Comparison of ENCODE assay signal across 17 cellular contexts in the genomic region with DNA sequence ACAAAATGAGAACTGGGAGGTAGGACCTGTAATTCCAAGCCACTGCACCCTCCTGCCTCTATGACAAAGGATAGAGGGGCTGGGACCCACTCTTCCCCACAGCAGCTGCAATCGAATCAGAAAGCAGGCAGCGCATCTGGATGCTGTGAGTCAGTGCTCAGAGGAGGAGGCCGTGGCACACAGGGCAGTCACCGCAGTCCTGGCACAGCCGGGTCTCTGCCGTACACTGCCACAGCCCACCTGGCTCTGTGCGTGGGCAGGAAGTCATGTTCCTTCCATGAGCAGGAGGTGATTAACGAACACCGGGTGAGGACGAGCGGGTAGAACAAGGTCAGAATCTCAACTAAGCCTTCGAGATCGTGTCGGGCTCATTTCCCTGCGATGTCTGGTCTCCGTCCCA. TPM values are rescaled to one million over a fixed set of nuclear protein-coding genes. Genes with fewer than 3 reads are reported as not detected.
DNase-seq lines count a peak whose midpoint lies in the region; ATAC-seq, FAIRE-seq and TF ChIP-seq lines count a peak whose summit lies in the region.
"Had no signal": no experiment of that assay in that cellular context is flagged by ENCODE, and none has a peak within 500 bp of the region (broad histone marks: within the 10 kb centered on the region; RNA-seq: fewer than 3 reads in every experiment).

No MANE protein-coding gene starts in this region.

- H3K27ac Mint-ChIP-seq in osteocyte (ENCODE audit: unreplicated experiment) = no peak overlapping the region

- H3K23ac ChIP-seq in H1 (ENCODE audit: insufficient read length) = no peak overlapping the region

- no peak overlapping the region for H3K9ac ChIP-seq in H1 (replicated peaks in 1 of 4; ENCODE audit: extremely low read depth in 1 of 4, low read depth in 3 of 4, low read length in 3 of 4)

- no peak overlapping the region for H2BK120ac ChIP-seq in H1 (replicated peaks; ENCODE audit: low read depth, low read length)

- no peak for TF ChIP-seq EP300 in H1 (IDR thresholded peaks at IDR 0.05; ENCODE audit: borderline replicate concordance in 1 of 2, low read depth in 2 of 2, low read length in 2 of 2)

- no peak for TF ChIP-seq RAD21 in H1 (IDR thresholded peaks at IDR 0.05 in 1 of 2, conservative IDR thresholded peaks at IDR 0.05 in 1 of 2; ENCODE audit: low read depth in 2 of 2, low read length in 2 of 2)

- H3K18ac ChIP-seq in H1 (ENCODE audit: extremely low read depth, low read length) = no peak overlapping the region; the same call in 1 of the 2 replicates

- H3K79me2 ChIP-seq in H1 (ENCODE audit: control insufficient read depth in 1 of 2, insufficient read depth in 2 of 2, low read length in 2 of 2) (no peaks in the 10 kb centered on the region), osteoblast (ENCODE audit: insufficient read depth, low read length) (no peaks in the 10 kb centered on the region)

- H3K79me1 ChIP-seq in H1 (ENCODE audit: low read depth, low read length) = no peaks in the 10 kb centered on the region

- 89% methylated on average over 16 of the region's 16 CpGs; no CpG with 5 or more reads in 1 of the 2 experiments for WGBS in H1 (ENCODE audit: extremely low coverage in 1 of 2, insufficient coverage in 1 of 2, insufficient read length in 1 of 2, insufficient replicate concordance in 2 of 2, low coverage in 1 of 2, low lambda C conversion rate in 2 of 2, missing lambda C conversion rate in 1 of 2), 2 experiments

- no peaks in the 10 kb centered on the region for H3K27me3 Mint-ChIP-seq in osteocyte (ENCODE audit: unreplicated experiment)

- H3K56ac ChIP-seq in H1 (replicated peaks; ENCODE audit: insufficient read length, low read depth, low read length) = no peak overlapping the region

- in situ Hi-C loops in Panc1 (cut with HindIII; ENCODE audit: low pct_unique_long_range_greater_than_20kb, low sequenced_read_pairs) = no loop called here

- H3K4me3 Mint-ChIP-seq in osteocyte (ENCODE audit: unreplicated experiment) = no peak overlapping the region

- no TSS peak for BruUV-seq in Panc1 (replicated peaks; lab: Mats Ljungman, UMichigan)

- no peaks in the 10 kb centered on the region for H3K9me3 Mint-ChIP-seq in osteocyte (ENCODE audit: unreplicated experiment)

- peaks cover 24% of the 10 kb centered on the region for H3K4me1 Mint-ChIP-seq in osteocyte (ENCODE audit: unreplicated experiment)

- H3K36me3 Mint-ChIP-seq in osteocyte (ENCODE audit: unreplicated experiment) = no peaks in the 10 kb centered on the region

- FAIRE-seq in H1 (lab: Jason Lieb, UNC) = no peak
- FAIRE-seq: G401.6 had no signal

- H3K27me3 ChIP-seq in Panc1 (ENCODE audit: control insufficient read depth, insufficient read depth, low read length) (no peaks in the 10 kb centered on the region), H1 (replicated peaks in 1 of 4; ENCODE audit: control insufficient read depth in 3 of 4, extremely low read depth in 1 of 4, insufficient read depth in 3 of 4, low read length in 3 of 4) (no peaks in the 10 kb centered on the region; a peak in 1 of 7 replicates), osteoblast (ENCODE audit: insufficient read depth, low read length) (peaks cover 17% of the 10 kb centered on the region)
- H3K27me3 ChIP-seq: SJCRH30 had no signal

- DNase-seq in Daoy (ENCODE audit: low read depth) (peak; percentile 61), Panc1 (ENCODE audit: low read depth, low spot score) (no peak), H1 (ENCODE audit: low read depth in 1 of 2, low spot score in 2 of 2) (no peak), osteoblast (ENCODE audit: insufficient read length, low spot score, missing footprints) (no peak), osteocyte (ENCODE audit: extremely low spot score, unreplicated experiment) (no peak), left ventricle myocardium superior (no peak)
- DNase-seq: DMS79 treated with DMSO at 0.1 percent for 48 hours, GOT3, NCI-H1105, NCI-H2081 treated with DMSO at 0.1 percent for 48 hours, NCI-H510A, NCI-H774, SJCRH30 had no signal

- H3K14ac ChIP-seq in H1 (ENCODE audit: insufficient read length) = no peak overlapping the region

- H3K36me3 ChIP-seq in Panc1 (ENCODE audit: control insufficient read depth, insufficient read depth, low read length) = no peaks in the 10 kb centered on the region
- H3K36me3 ChIP-seq in H1 (ENCODE audit: control insufficient read depth in 2 of 4, insufficient read depth in 4 of 4, low read length in 3 of 4) = no peaks in the 10 kb centered on the region
- H3K36me3 ChIP-seq in osteoblast (ENCODE audit: insufficient read depth, low read length) = no peaks in the 10 kb centered on the region
- H3K36me3 ChIP-seq: SJCRH30 had no signal

- peak overlapping the region; percentile 92 for H2BK12ac ChIP-seq in H1 (ENCODE audit: low read depth, low read length)

- no peak overlapping the region for H4K91ac ChIP-seq in H1 (replicated peaks; ENCODE audit: insufficient read length, low read length)

- ATAC-seq in Panc1 (0 out of 2 replicates have a peak, but pooled peaks have one; percentile 24), GM21360 (IDR thresholded peaks at IDR 0.05; ENCODE audit: unreplicated experiment) (no peak), left ventricle myocardium superior (no peak), GM19324 (IDR thresholded peaks at IDR 0.05; ENCODE audit: low FRiP score, unreplicated experiment) (no peak)

- H4K20me1 ChIP-seq in H1 (replicated peaks in 1 of 2; ENCODE audit: control insufficient read depth in 1 of 2, insufficient read depth in 2 of 2, low read length in 2 of 2) (no peaks in the 10 kb centered on the region), osteoblast (ENCODE audit: insufficient read depth, low read length) (no peaks in the 10 kb centered on the region)

- H3K27ac ChIP-seq in Panc1 (ENCODE audit: low read length) = no peak overlapping the region
- H3K27ac ChIP-seq in H1 (ENCODE audit: low read depth, low read length) = no peak overlapping the region
- no peak overlapping the region for H3K27ac ChIP-seq in osteoblast (ENCODE audit: low read depth, low read length)
- H3K27ac ChIP-seq: C4-2B, SJCRH30 had no signal

- TF ChIP-seq CTCF in Panc1 (IDR thresholded peaks at IDR 0.05) = no peak
- no peak for TF ChIP-seq CTCF in H1 (IDR thresholded peaks at IDR 0.05; ENCODE audit: control extremely low read depth in 1 of 3, insufficient read depth in 1 of 3, low read depth in 1 of 3, low read length in 3 of 3)
- no peak for TF ChIP-seq CTCF in osteoblast (IDR thresholded peaks at IDR 0.05; ENCODE audit: extremely low read depth, low read depth, low read length)
- no peak for TF ChIP-seq CTCF in osteocyte (IDR thresholded peaks at IDR 0.05)

- POLR2A ChIA-PET in Panc1 (lab: Charles Lee) = interaction anchor here (0.6 kb wide), 1 partner anchor 139 kb away, joined by 6 read pairs; no protein-coding TSS in a partner anchor
- POLR2A ChIA-PET in H1 (lab: Charles Lee; ENCODE audit: partially characterized antibody) = interaction anchor here (0.5 kb wide), 1 partner anchor 43 kb away, joined by 3 read pairs; no protein-coding TSS in a partner anchor

- TF ChIP-seq POLR2A in H1 (IDR thresholded peaks at IDR 0.05; ENCODE audit: control extremely low read depth in 1 of 2, low read depth in 2 of 2, low read length in 2 of 2) = no peak

- H2AFZ ChIP-seq in H1 (ENCODE audit: low read length) (0 out of 2 replicates have a peak overlapping the region, but pooled peaks have one; percentile 28), osteoblast (ENCODE audit: low read length) (peak overlapping the region; percentile 54)

- intact Hi-C loops in Panc1 (cut with micrococcal nuclease; ENCODE audit: unreplicated experiment) = no loop called here
- intact Hi-C loops in left ventricle myocardium superior (cut with micrococcal nuclease) = no loop called here

- no peak overlapping the region for H2BK15ac ChIP-seq in H1 (ENCODE audit: low read length)

- no peak overlapping the region for H4K8ac ChIP-seq in H1 (ENCODE audit: extremely low read depth, insufficient read depth, low read length)

- no peak overlapping the region for H4K5ac ChIP-seq in H1 (ENCODE audit: insufficient read length, low read depth, low read length)

- no peak overlapping the region for H2AK5ac ChIP-seq in H1 (ENCODE audit: low read depth, low read length)

- H3K4me1 ChIP-seq in Panc1 (ENCODE audit: control insufficient read depth, insufficient read depth, low read length) (no peaks in the 10 kb centered on the region), H1 (replicated peaks in 1 of 4; ENCODE audit: control insufficient read depth in 3 of 4, insufficient read depth in 4 of 4, low read length in 3 of 4) (no peaks in the 10 kb centered on the region), osteoblast (ENCODE audit: insufficient read depth, low read length) (peaks cover 17% of the 10 kb centered on the region)
- H3K4me1 ChIP-seq: SJCRH30 had no signal

- no peak overlapping the region for H3K4me2 ChIP-seq in H1 (ENCODE audit: insufficient read depth in 1 of 2, low read depth in 2 of 2, low read length in 2 of 2)
- peak overlapping the region; percentile 50 for H3K4me2 ChIP-seq in osteoblast (ENCODE audit: insufficient read depth, low read length)

- H3K23me2 ChIP-seq in H1 (ENCODE audit: low read depth, low read length) = no peaks in the 10 kb centered on the region

- no peak overlapping the region for H3K4ac ChIP-seq in H1 (replicated peaks; ENCODE audit: insufficient read length, low read depth, low read length)

- no peak overlapping the region; the same call in 1 of the 2 replicates for H2BK20ac ChIP-seq in H1 (ENCODE audit: low read length)

- H3K4me3 ChIP-seq in Panc1 (ENCODE audit: low read depth in 2 of 2, low read length in 2 of 2) (no peak overlapping the region), H1 (ENCODE audit: extremely low read depth in 1 of 4, insufficient read depth in 2 of 4, low read depth in 3 of 4, low read length in 4 of 4) (no peak overlapping the region), osteoblast (ENCODE audit: insufficient read depth, low read length) (no peak overlapping the region)
- H3K4me3 ChIP-seq: SJCRH30 had no signal

- H2BK5ac ChIP-seq in H1 (ENCODE audit: low read depth, low read length) = no peak overlapping the region

- CTCF ChIA-PET in Panc1 (lab: Charles Lee) = interaction anchor here (0.7 kb wide), 1 partner anchor 190 kb away, joined by 7 read pairs; no protein-coding TSS in a partner anchor
- CTCF ChIA-PET in H1 (lab: Charles Lee; ENCODE audit: partially characterized antibody) = interaction anchor here (0.9 to 1.6 kb wide), 3 partner anchors 12 to 345 kb away, joined by 3 to 4 read pairs (median 3); no protein-coding TSS in a partner anchor

- H3K9me3 ChIP-seq in Panc1 (ENCODE audit: control insufficient read depth, insufficient read depth, low read depth, low read length) (no peaks in the 10 kb centered on the region), H1 (ENCODE audit: insufficient read depth in 2 of 2, low read depth in 1 of 2, low read length in 1 of 2) (no peaks in the 10 kb centered on the region), osteoblast (ENCODE audit: low read depth, low read length) (no peaks in the 10 kb centered on the region)
- H3K9me3 ChIP-seq: SJCRH30 had no signal

RNA-seq across cellular contexts. Expression of gene PPFIA1, which starts 30.2 kb away (rescaled TPM):
- total RNA-seq in Daoy (2014; rRNA removed; shearing (Covaris generic)) = 24.3 and 38.3 TPM in 2 replicates
- total RNA-seq in Panc1 (2021; ENCODE audit: unreplicated experiment) (101 TPM), osteoblast (93.7 and 110 TPM in 2 replicates), osteocyte (63.1 and 70.4 TPM in 2 replicates), left ventricle myocardium superior (46.8 TPM)
- polyA plus RNA-seq in Panc1 (2012; ENCODE audit: insufficient read length) = 80.7 TPM
- total RNA-seq in H1 (2021; fragmentation: NEBNext Ultra II Directional; extraction: Animal tissue kit (Norgen Biotek cat#: 25700)) = 73.2 and 73.5 TPM in 2 replicates
- 44.3 and 54.4 TPM in 2 replicates for polyA plus RNA-seq in H1 (2011; rRNA removed)
- polyA plus RNA-seq in H1 (2011; cell fraction: cytosol; rRNA removed) = 54.6 TPM
- polyA plus RNA-seq in H1 (2011; cell fraction: nucleus; rRNA removed) = 160 TPM
- 33.0 to 41.8 TPM (median 40.1 TPM) in 4 replicates for polyA plus RNA-seq in H1 (2012, experiment 1 of 2)
- polyA plus RNA-seq in H1 (2012, experiment 2 of 2) = 4.9 TPM
- 42.3 TPM for polyA plus RNA-seq in H1 (2013, experiment 1 of 2)
- 41.3 TPM for polyA plus RNA-seq in H1 (2013, experiment 2 of 2)
- polyA minus RNA-seq in H1 (2011; rRNA and poly(A)+ RNA removed) = 144 and 189 TPM in 2 replicates
- 61.4 TPM for polyA minus RNA-seq in H1 (2011; cell fraction: cytosol; rRNA and poly(A)+ RNA removed)
- polyA minus RNA-seq in H1 (2011; cell fraction: nucleus; rRNA and poly(A)+ RNA removed) = 139 TPM

RNA-seq across cellular contexts. Expression of gene FADD, which starts 37.2 kb away (rescaled TPM):
- total RNA-seq in Daoy (2014; rRNA removed; shearing (Covaris generic)) = 59.3 and 63.1 TPM in 2 replicates
- 47.3 TPM for total RNA-seq in Panc1 (2021; ENCODE audit: unreplicated experiment)
- 50.4 TPM for polyA plus RNA-seq in Panc1 (2012; ENCODE audit: insufficient read length)
- total RNA-seq in H1 (2021; fragmentation: NEBNext Ultra II Directional; extraction: Animal tissue kit (Norgen Biotek cat#: 25700)) = 43.8 and 43.9 TPM in 2 replicates
- polyA plus RNA-seq in H1 (2011; rRNA removed) = 29.0 and 37.4 TPM in 2 replicates
- polyA plus RNA-seq in H1 (2011; cell fraction: cytosol; rRNA removed) = 40.3 TPM
- 31.3 TPM for polyA plus RNA-seq in H1 (2011; cell fraction: nucleus; rRNA removed)
- 34.2 to 40.6 TPM (median 39.4 TPM) in 4 replicates for polyA plus RNA-seq in H1 (2012, experiment 1 of 2)
- polyA plus RNA-seq in H1 (2012, experiment 2 of 2) = 42.8 TPM
- polyA plus RNA-seq in H1 (2013, experiment 1 of 2) = 36.2 TPM
- 35.3 TPM for polyA plus RNA-seq in H1 (2013, experiment 2 of 2)
- polyA minus RNA-seq in H1 (2011; rRNA and poly(A)+ RNA removed) = 33.9 and 44.7 TPM in 2 replicates
- 25.3 TPM for polyA minus RNA-seq in H1 (2011; cell fraction: cytosol; rRNA and poly(A)+ RNA removed)
- 22.5 TPM for polyA minus RNA-seq in H1 (2011; cell fraction: nucleus; rRNA and poly(A)+ RNA removed)
- total RNA-seq in osteoblast = 52.2 and 53.2 TPM in 2 replicates
- 19.3 and 19.5 TPM in 2 replicates for total RNA-seq in osteocyte
- total RNA-seq in left ventricle myocardium superior = 8.8 TPM
